Comparison of ENCODE assay signal across 11 cellular contexts in the genomic region with DNA sequence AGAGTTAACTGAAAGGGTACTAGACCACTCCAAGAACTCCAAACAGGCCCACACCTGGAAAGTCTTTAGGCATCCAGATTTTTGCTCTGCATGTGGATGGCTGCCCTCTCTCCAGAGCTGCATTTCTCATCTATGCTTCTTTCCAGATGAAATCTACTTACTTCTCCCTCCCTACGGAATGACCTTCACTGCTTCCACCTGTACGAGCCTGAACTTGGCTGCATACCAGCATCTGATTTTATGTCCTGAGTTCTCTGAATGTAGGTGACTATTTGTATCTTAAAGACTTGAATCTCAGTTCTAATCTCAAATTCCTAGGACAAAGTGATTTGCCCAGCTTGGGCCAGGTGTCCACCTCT. TPM values are rescaled to one million over a fixed set of nuclear protein-coding genes. Genes with fewer than 3 reads are reported as not detected.
DNase-seq lines count a peak whose midpoint lies in the region; ATAC-seq and TF ChIP-seq lines count a peak whose summit lies in the region.
"Had no signal": no experiment of that assay in that cellular context is flagged by ENCODE, and none has a peak within 500 bp of the region (broad histone marks: within the 10 kb centered on the region; RNA-seq: fewer than 3 reads in every experiment).

No MANE protein-coding gene starts in this region.

- peaks cover 9% of the 10 kb centered on the region for H3K36me3 Mint-ChIP-seq in activated T-cell treated with anti-CD3 and anti-CD28 coated beads, Interleukin-2, amount 50 U/mL, for 4 hours (ENCODE audit: insufficient read depth)
- H3K36me3 Mint-ChIP-seq in WTC11 (peaks cover 3% of the 10 kb centered on the region; the same call in 1 of the 2 replicates), immature natural killer cell (no peaks in the 10 kb centered on the region)
- H3K36me3 Mint-ChIP-seq in stimulated activated effector memory CD8-positive, alpha-beta T cell treated with anti-CD3 and anti-CD28 coated beads, Interleukin-12 subunit alpha, Interleukin-12 subunit beta, amount 100 ng/mL, for 72 hours: peaks cover 52% of the 10 kb centered on the region

- ATAC-seq in activated T-cell treated with anti-CD3 and anti-CD28 coated beads, Interleukin-2, amount 50 U/mL, for 4 hours: no peak
- no peak for ATAC-seq in WTC11
- no peak for ATAC-seq in stimulated activated effector memory CD8-positive, alpha-beta T cell treated with anti-CD3 and anti-CD28 coated beads, Interleukin-12 subunit alpha, Interleukin-12 subunit beta, amount 100 ng/mL, for 72 hours
- ATAC-seq in GM19324 (IDR thresholded peaks at IDR 0.05; ENCODE audit: low FRiP score, unreplicated experiment): no peak

- TF ChIP-seq CTCF in WTC11 (IDR thresholded peaks at IDR 0.05): no peak
- TF ChIP-seq CTCF in GM13976 (IDR thresholded peaks at IDR 0.05; ENCODE audit: borderline replicate concordance, control extremely low read depth, extremely low read depth, insufficient read depth, missing control alignments): no peak

- no peaks in the 10 kb centered on the region for H3K9me3 Mint-ChIP-seq in activated T-cell treated with anti-CD3 and anti-CD28 coated beads, Interleukin-2, amount 50 U/mL, for 4 hours
- H3K9me3 Mint-ChIP-seq in WTC11: no peaks in the 10 kb centered on the region
- H3K9me3 Mint-ChIP-seq in immature natural killer cell: no peaks in the 10 kb centered on the region
- H3K9me3 Mint-ChIP-seq in stimulated activated effector memory CD8-positive, alpha-beta T cell treated with anti-CD3 and anti-CD28 coated beads, Interleukin-12 subunit alpha, Interleukin-12 subunit beta, amount 100 ng/mL, for 72 hours: no peaks in the 10 kb centered on the region

- in situ Hi-C loops in GM13976 (cut with MboI; ENCODE audit: low sequenced_read_pairs, unreplicated experiment): no loop called here

- CTCF ChIA-PET in WTC11 (lab: Charles Lee): no interaction called here

- POLR2A ChIA-PET in WTC11 (lab: Charles Lee): interaction anchor here (1.4 kb wide), 1 partner anchor 14 kb away, joined by 5 read pairs; a partner anchor contains a TSS

- H3K27ac Mint-ChIP-seq in WTC11 (peak overlapping the region; percentile 94), immature natural killer cell (peak overlapping the region in 5 of 6 donors; percentile 36 to 85 (median 58))
- peak overlapping the region; percentile 88 for H3K27ac Mint-ChIP-seq in stimulated activated effector memory CD8-positive, alpha-beta T cell treated with anti-CD3 and anti-CD28 coated beads, Interleukin-12 subunit alpha, Interleukin-12 subunit beta, amount 100 ng/mL, for 72 hours

- peaks cover 70% of the 10 kb centered on the region for H3K4me1 Mint-ChIP-seq in activated T-cell treated with anti-CD3 and anti-CD28 coated beads, Interleukin-2, amount 50 U/mL, for 4 hours (ENCODE audit: low read depth)
- H3K4me1 Mint-ChIP-seq in WTC11 (peaks cover 39% of the 10 kb centered on the region), immature natural killer cell (peaks cover 73 to 89% of the 10 kb centered on the region in 2 donors)
- peaks cover 55% of the 10 kb centered on the region for H3K4me1 Mint-ChIP-seq in stimulated activated effector memory CD8-positive, alpha-beta T cell treated with anti-CD3 and anti-CD28 coated beads, Interleukin-12 subunit alpha, Interleukin-12 subunit beta, amount 100 ng/mL, for 72 hours

- peak overlapping the region; percentile 50 for H3K4me3 Mint-ChIP-seq in activated T-cell treated with anti-CD3 and anti-CD28 coated beads, Interleukin-2, amount 50 U/mL, for 4 hours
- H3K4me3 Mint-ChIP-seq in WTC11 (peak overlapping the region; percentile 2; the same call in 1 of the 2 replicates), immature natural killer cell (peak overlapping the region; percentile 3 to 68 (median 48))
- peak overlapping the region; percentile 64 for H3K4me3 Mint-ChIP-seq in stimulated activated effector memory CD8-positive, alpha-beta T cell treated with anti-CD3 and anti-CD28 coated beads, Interleukin-12 subunit alpha, Interleukin-12 subunit beta, amount 100 ng/mL, for 72 hours

- DNase-seq in activated T-cell treated with anti-CD3 and anti-CD28 coated beads, Interleukin-2, amount 50 U/mL, for 4 hours: no peak
- DNase-seq in activated T-cell treated with anti-CD3 and anti-CD28 coated beads, Interleukin-2, amount 50 U/mL, for 48 hours: no peak
- DNase-seq in WTC11 (ENCODE audit: low spot score) (no peak), immature natural killer cell (no peak), GM13976 (ENCODE audit: low spot score) (no peak), NCI-H2171 treated with DMSO at 0.1 percent for 48 hours (lab: John Stamatoyannopoulos, UW) (no peak)
- DNase-seq in stimulated activated effector memory CD8-positive, alpha-beta T cell treated with anti-CD3 and anti-CD28 coated beads, Interleukin-12 subunit alpha, Interleukin-12 subunit beta, amount 100 ng/mL, for 72 hours (ENCODE audit: low spot score in 2 of 2): no peak
- DNase-seq: cortex of kidney, NCI-H526 had no signal

- H3K27me3 Mint-ChIP-seq in activated T-cell treated with anti-CD3 and anti-CD28 coated beads, Interleukin-2, amount 50 U/mL, for 4 hours (ENCODE audit: low read depth): no peaks in the 10 kb centered on the region
- no peaks in the 10 kb centered on the region for H3K27me3 Mint-ChIP-seq in WTC11 (ENCODE audit: low read depth)
- H3K27me3 Mint-ChIP-seq in immature natural killer cell (ENCODE audit: low read depth in 3 of 3): peaks cover 0 to 2% (median 0%) of the 10 kb centered on the region in 3 donors

TF ChIP-seq in WTC11, 78 proteins besides CTCF, POLR2A, EP300 and RAD21:
- TF ChIP-seq, protein P1, sequence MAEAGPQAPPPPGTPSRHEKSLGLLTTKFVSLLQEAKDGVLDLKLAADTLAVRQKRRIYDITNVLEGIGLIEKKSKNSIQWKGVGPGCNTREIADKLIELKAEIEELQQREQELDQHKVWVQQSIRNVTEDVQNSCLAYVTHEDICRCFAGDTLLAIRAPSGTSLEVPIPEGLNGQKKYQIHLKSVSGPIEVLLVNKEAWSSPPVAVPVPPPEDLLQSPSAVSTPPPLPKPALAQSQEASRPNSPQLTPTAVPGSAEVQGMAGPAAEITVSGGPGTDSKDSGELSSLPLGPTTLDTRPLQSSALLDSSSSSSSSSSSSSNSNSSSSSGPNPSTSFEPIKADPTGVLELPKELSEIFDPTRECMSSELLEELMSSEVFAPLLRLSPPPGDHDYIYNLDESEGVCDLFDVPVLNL (CRISPR knock-in tag; IDR thresholded peaks at IDR 0.05; ENCODE audit: borderline replicate concordance, low read depth): no peak
- TF ChIP-seq ZNF232 (CRISPR knock-in tag; IDR thresholded peaks at IDR 0.05): no peak
- TF ChIP-seq GABPB1 (CRISPR knock-in tag; IDR thresholded peaks at IDR 0.05): no peak
- TF ChIP-seq NR3C1 (CRISPR knock-in tag; conservative IDR thresholded peaks at IDR 0.05; ENCODE audit: low read depth): no peak
- no peak for TF ChIP-seq ZNF671 (CRISPR knock-in tag; IDR thresholded peaks at IDR 0.05)
- TF ChIP-seq SMAD4 (CRISPR knock-in tag; IDR thresholded peaks at IDR 0.05): no peak
- TF ChIP-seq ZBTB21 (CRISPR knock-in tag; IDR thresholded peaks at IDR 0.05; ENCODE audit: borderline replicate concordance): no peak

RNA-seq across cellular contexts. Expression of a gene that starts 13.3 kb away (rescaled TPM):
- 100 to 1,000 TPM; 186 to 199 (median 190) TPM for total RNA-seq in activated T-cell treated with anti-CD3 and anti-CD28 coated beads, Interleukin-2, amount 50 U/mL, for 4 hours
- total RNA-seq in WTC11 (2021): 160 to 177 TPM (median 169 TPM) in 3 replicates
- polyA plus RNA-seq in immature natural killer cell: 10 to 100 TPM; 21.0 to 58.1 (median 35.5) TPM

RNA-seq across cellular contexts. Expression of a gene that starts 25.7 kb away (rescaled TPM):
- 10 to 100 TPM; 47.1 to 54.7 (median 48.8) TPM for total RNA-seq in activated T-cell treated with anti-CD3 and anti-CD28 coated beads, Interleukin-2, amount 50 U/mL, for 4 hours
- total RNA-seq in WTC11 (2021): 49.5 to 69.4 TPM (median 65.4 TPM) in 3 replicates
- polyA plus RNA-seq in immature natural killer cell: 100 to 1,000 TPM in 1 of 3 donors, 10 to 100 TPM in 2; 62.2 to 117 (median 80.2) TPM

RNA-seq across cellular contexts. Expression of a gene that starts 39.1 kb away (rescaled TPM):
- 10 to 100 TPM; 19.6 to 24.7 (median 21.5) TPM for total RNA-seq in activated T-cell treated with anti-CD3 and anti-CD28 coated beads, Interleukin-2, amount 50 U/mL, for 4 hours
- total RNA-seq in WTC11 (2021): 12.3 to 14.3 TPM (median 13.9 TPM) in 3 replicates
- 10 to 100 TPM; 40.2 to 60.8 (median 49.1) TPM for polyA plus RNA-seq in immature natural killer cell

RNA-seq across cellular contexts. Expression of a gene that starts 39.2 kb away (rescaled TPM):
- total RNA-seq in activated T-cell treated with anti-CD3 and anti-CD28 coated beads, Interleukin-2, amount 50 U/mL, for 4 hours: 100 to 1,000 TPM; 164 to 174 (median 170) TPM
- total RNA-seq in WTC11 (2021): 111 to 140 TPM (median 125 TPM) in 3 replicates
- polyA plus RNA-seq in immature natural killer cell: 100 to 1,000 TPM; 108 to 157 (median 143) TPM

RNA-seq across cellular contexts. Expression of a gene that starts 46.8 kb away (rescaled TPM):
- total RNA-seq in activated T-cell treated with anti-CD3 and anti-CD28 coated beads, Interleukin-2, amount 50 U/mL, for 4 hours: under 1 TPM in 1 of 3 donors, not detected in 2; 0.13 TPM
- total RNA-seq in WTC11 (2021): 0.16 to 0.28 TPM in 2 of 3 replicates, not detected in the other
- not detected for polyA plus RNA-seq in immature natural killer cell
- total RNA-seq: M059J had no signal

Comparison
In these comparisons a context has a peak if more than half of its experiments do, and no peak if none do; other contexts are left out.
1. H3K4me3 Mint-ChIP-seq: peak in every context shown above with its lines; median percentile 64 in stimulated activated effector memory CD8-positive, alpha-beta T cell treated with anti-CD3 and anti-CD28 coated beads, Interleukin-12 subunit alpha, Interleukin-12 subunit beta, amount 100 ng/mL, for 72 hours; 50 in activated T-cell treated with anti-CD3 and anti-CD28 coated beads, Interleukin-2, amount 50 U/mL, for 4 hours; 48 in immature natural killer cell; 2 in WTC11.